Comparison of ENCODE assay signal across 16 cellular contexts in genomic region chr5:153749941-153750340, GRCh38.
DNase-seq lines count a peak whose midpoint lies in the region; ATAC-seq and TF ChIP-seq lines count a peak whose summit lies in the region.
"Had no signal": no experiment of that assay in that cellular context is flagged by ENCODE, and none has a peak within 500 bp of the region (broad histone marks: within the 10 kb centered on the region; RNA-seq: fewer than 3 reads in every experiment).

No MANE protein-coding gene starts in this region.

- H3K9me3 ChIP-seq in SK-N-SH = no peaks in the 10 kb centered on the region
- H3K9me3 ChIP-seq: HAP-1 had no signal

- DNase-seq in SK-N-SH (no peak), NCI-H187 (lab: John Stamatoyannopoulos, UW) (peak; percentile 24 to 79), astrocyte of the hippocampus (ENCODE audit: low read depth, low spot score) (peak; percentile 15), stromal cell of bone marrow (ENCODE audit: low read depth) (peak; percentile 10), AML-193 (lab: John Stamatoyannopoulos, UW) (no peak), C1 segment of cervical spinal cord (lab: John Stamatoyannopoulos, UW) (no peak), activated gamma-delta T cell treated with Interleukin-2 at 50 U/mL for 16 hours (no peak)
- DNase-seq: activated CD4-positive, alpha-beta T cell treated with anti-CD3 and anti-CD28 coated beads, Interleukin-2, amount 10 ng/mL, durations not matched to agents 7 days and 5 days; amniotic stem cell; MV-4-11; Right ventricle myocardium superior; stimulated activated CD4-positive, alpha-beta T cell treated with anti-CD3 and anti-CD28 coated beads, Interleukin-4, amount 100 ng/mL, for 1 hour; T1000; trophoblast cell had no signal

- H2AFZ ChIP-seq in SK-N-SH (ENCODE audit: low read depth) = no peak overlapping the region

- H3K9me2 ChIP-seq in SK-N-SH = no peaks in the 10 kb centered on the region

- TF ChIP-seq RAD21 in SK-N-SH (IDR thresholded peaks at IDR 0.05; ENCODE audit: low read length) = no peak

- no peaks in the 10 kb centered on the region for H3K27me3 ChIP-seq in SK-N-SH (ENCODE audit: insufficient read depth)

- no peaks in the 10 kb centered on the region for H3F3A ChIP-seq in SK-N-SH (replicated peaks; ENCODE audit: insufficient read depth)

- no peak overlapping the region for H3K4me3 ChIP-seq in SK-N-SH (ENCODE audit: low read depth in 2 of 2, low read length in 1 of 2)
- H3K4me3 ChIP-seq: HAP-1 had no signal

- peaks cover 0 to 21% of the 10 kb centered on the region in 2 experiments; a peak in 1 of 4 replicates for H3K4me1 ChIP-seq in SK-N-SH (ENCODE audit: control insufficient read depth in 1 of 2, insufficient read depth in 2 of 2, low read depth in 1 of 2, low read length in 1 of 2)
- H3K4me1 ChIP-seq: HAP-1 had no signal

- H3K36me3 ChIP-seq in SK-N-SH (replicated peaks in 1 of 2; ENCODE audit: control insufficient read depth in 1 of 2, insufficient read depth in 2 of 2, low read length in 1 of 2) = no peaks in the 10 kb centered on the region
- H3K36me3 ChIP-seq: HAP-1 had no signal

- no peaks in the 10 kb centered on the region for H3K79me2 ChIP-seq in SK-N-SH (ENCODE audit: insufficient read depth)

- no peaks in the 10 kb centered on the region for H4K20me1 ChIP-seq in SK-N-SH (ENCODE audit: insufficient read depth)

- no peak overlapping the region for H3K27ac ChIP-seq in SK-N-SH (ENCODE audit: low read depth in 2 of 2, low read length in 1 of 2)

- no peak for TF ChIP-seq EP300 in SK-N-SH (IDR thresholded peaks at IDR 0.05; ENCODE audit: borderline replicate concordance in 1 of 2, low read depth in 1 of 2, low read length in 1 of 2)

- POLR2A ChIA-PET in SK-N-SH (lab: Yijun Ruan, JAX) = interaction anchor here (0.7 to 0.8 kb wide), 2 partner anchors 28 to 648 kb away, joined by 3 read pairs; no protein-coding TSS in a partner anchor

- CTCF ChIA-PET in SK-N-SH (lab: Yijun Ruan, JAX) = interaction anchor here (1.2 kb wide), 1 partner anchor 253 kb away, joined by 3 read pairs; no protein-coding TSS in a partner anchor

- 32% methylated on average over 4 of the region's 4 CpGs for WGBS in SK-N-SH (ENCODE audit: low lambda C conversion rate)

- ATAC-seq in SK-N-SH treated with all-trans-retinoic acid at 6 μM for 48 hours = no peak; the same call in 2 of the 3 replicates

- no peak overlapping the region for H3K4me2 ChIP-seq in SK-N-SH

- H3K9ac ChIP-seq in SK-N-SH = no peak overlapping the region

- no peak for TF ChIP-seq CTCF in SK-N-SH (IDR thresholded peaks at IDR 0.05)

TF ChIP-seq in SK-N-SH, 30 proteins besides CTCF, POLR2A, EP300 and RAD21 (continues in another document):
- TF ChIP-seq MXI1 (IDR thresholded peaks at IDR 0.05; ENCODE audit: low read depth, low read length) (no peak), TCF12 (IDR thresholded peaks at IDR 0.05) (peak; percentile 45), SIN3A (IDR thresholded peaks at IDR 0.05; ENCODE audit: borderline replicate concordance, low read depth, low read length) (no peak), RFX5 (IDR thresholded peaks at IDR 0.05; ENCODE audit: low read length) (no peak), GABPA (IDR thresholded peaks at IDR 0.05; ENCODE audit: low read depth) (no peak)
- TF ChIP-seq, protein P1, sequence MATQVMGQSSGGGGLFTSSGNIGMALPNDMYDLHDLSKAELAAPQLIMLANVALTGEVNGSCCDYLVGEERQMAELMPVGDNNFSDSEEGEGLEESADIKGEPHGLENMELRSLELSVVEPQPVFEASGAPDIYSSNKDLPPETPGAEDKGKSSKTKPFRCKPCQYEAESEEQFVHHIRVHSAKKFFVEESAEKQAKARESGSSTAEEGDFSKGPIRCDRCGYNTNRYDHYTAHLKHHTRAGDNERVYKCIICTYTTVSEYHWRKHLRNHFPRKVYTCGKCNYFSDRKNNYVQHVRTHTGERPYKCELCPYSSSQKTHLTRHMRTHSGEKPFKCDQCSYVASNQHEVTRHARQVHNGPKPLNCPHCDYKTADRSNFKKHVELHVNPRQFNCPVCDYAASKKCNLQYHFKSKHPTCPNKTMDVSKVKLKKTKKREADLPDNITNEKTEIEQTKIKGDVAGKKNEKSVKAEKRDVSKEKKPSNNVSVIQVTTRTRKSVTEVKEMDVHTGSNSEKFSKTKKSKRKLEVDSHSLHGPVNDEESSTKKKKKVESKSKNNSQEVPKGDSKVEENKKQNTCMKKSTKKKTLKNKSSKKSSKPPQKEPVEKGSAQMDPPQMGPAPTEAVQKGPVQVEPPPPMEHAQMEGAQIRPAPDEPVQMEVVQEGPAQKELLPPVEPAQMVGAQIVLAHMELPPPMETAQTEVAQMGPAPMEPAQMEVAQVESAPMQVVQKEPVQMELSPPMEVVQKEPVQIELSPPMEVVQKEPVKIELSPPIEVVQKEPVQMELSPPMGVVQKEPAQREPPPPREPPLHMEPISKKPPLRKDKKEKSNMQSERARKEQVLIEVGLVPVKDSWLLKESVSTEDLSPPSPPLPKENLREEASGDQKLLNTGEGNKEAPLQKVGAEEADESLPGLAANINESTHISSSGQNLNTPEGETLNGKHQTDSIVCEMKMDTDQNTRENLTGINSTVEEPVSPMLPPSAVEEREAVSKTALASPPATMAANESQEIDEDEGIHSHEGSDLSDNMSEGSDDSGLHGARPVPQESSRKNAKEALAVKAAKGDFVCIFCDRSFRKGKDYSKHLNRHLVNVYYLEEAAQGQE (IDR thresholded peaks at IDR 0.05; ENCODE audit: low read depth, low read length) = no peak
- TF ChIP-seq, protein P2, sequence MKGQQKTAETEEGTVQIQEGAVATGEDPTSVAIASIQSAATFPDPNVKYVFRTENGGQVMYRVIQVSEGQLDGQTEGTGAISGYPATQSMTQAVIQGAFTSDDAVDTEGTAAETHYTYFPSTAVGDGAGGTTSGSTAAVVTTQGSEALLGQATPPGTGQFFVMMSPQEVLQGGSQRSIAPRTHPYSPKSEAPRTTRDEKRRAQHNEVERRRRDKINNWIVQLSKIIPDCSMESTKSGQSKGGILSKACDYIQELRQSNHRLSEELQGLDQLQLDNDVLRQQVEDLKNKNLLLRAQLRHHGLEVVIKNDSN (IDR thresholded peaks at IDR 0.05; ENCODE audit: borderline replicate concordance, low read depth) = no peak

TF ChIP-seq in SK-N-SH treated with all-trans-retinoic acid at 6 μM for 48 hours, 23 proteins besides CTCF, POLR2A, EP300 and RAD21:
- TF ChIP-seq PPARA (CRISPR knock-in tag; IDR thresholded peaks at IDR 0.05; ENCODE audit: borderline replicate concordance) (no peak), RARB (CRISPR knock-in tag; IDR thresholded peaks at IDR 0.05) (no peak), POU6F1 (CRISPR knock-in tag; IDR thresholded peaks at IDR 0.05; ENCODE audit: borderline replicate concordance, low read depth) (no peak), TCF4 (CRISPR knock-in tag; IDR thresholded peaks at IDR 0.05; ENCODE audit: borderline replicate concordance) (no peak), TOX (CRISPR knock-in tag; IDR thresholded peaks at IDR 0.05; ENCODE audit: borderline replicate concordance) (no peak)

Comparison
In these comparisons a context has a peak if more than half of its experiments do, and no peak if none do; other contexts are left out.
1. DNase-seq: peak in NCI-H187 (2 of 2), astrocyte of the hippocampus (single experiment) and stromal cell of bone marrow (single experiment); none in SK-N-SH (single experiment), AML-193 (0 of 2), C1 segment of cervical spinal cord (0 of 14) and activated gamma-delta T cell treated with Interleukin-2 at 50 U/mL for 16 hours (single experiment).